27 cellular contexts compared by ENCODE assay signal in genomic region chr17:66898536-66898935, GRCh38.
"Had no signal": no experiment of that assay in that cellular context is flagged by ENCODE, and none has a peak within 500 bp of the region (broad histone marks: within the 10 kb centered on the region; RNA-seq: fewer than 3 reads in every experiment).

No MANE protein-coding gene starts in this region.

- H3K27ac Mint-ChIP-seq: dendritic cell treated with granulocyte-macrophage colony-stimulating factor and Interleukin-4, amounts not matched to agents 40 ng/mL and 50 ng/mL, for 4 days; effector memory CD8-positive, alpha-beta T cell; endodermal cell; mesothelial cell of epicardium had no signal

- H3K4me3 Mint-ChIP-seq: dendritic cell treated with granulocyte-macrophage colony-stimulating factor and Interleukin-4, amounts not matched to agents 40 ng/mL and 50 ng/mL, for 4 days; effector memory CD8-positive, alpha-beta T cell; endodermal cell; mesothelial cell of epicardium had no signal

- FAIRE-seq: endometrium, islet of Langerhans, keratinocyte had no signal

- H3K4me1 ChIP-seq: colonic mucosa, esophagus squamous epithelium, gastrocnemius medialis, heart right ventricle, left lung had no signal

- H3K27me3 ChIP-seq: colonic mucosa, gastrocnemius medialis, left lung had no signal

- H3K4me3 ChIP-seq: colonic mucosa, esophagus squamous epithelium, gastrocnemius medialis, heart right ventricle, left lung, lower lobe of right lung, mucosa of descending colon had no signal

- H3K9me3 ChIP-seq: colonic mucosa, esophagus squamous epithelium, gastrocnemius medialis, heart right ventricle, left lung, lower lobe of right lung, mucosa of descending colon had no signal

- H3K9me3 Mint-ChIP-seq: dendritic cell treated with granulocyte-macrophage colony-stimulating factor and Interleukin-4, amounts not matched to agents 40 ng/mL and 50 ng/mL, for 4 days; effector memory CD8-positive, alpha-beta T cell; endodermal cell; mesothelial cell of epicardium had no signal

- H3K36me3 Mint-ChIP-seq: mesothelial cell of epicardium had no signal

- H3K36me3 ChIP-seq: colonic mucosa, esophagus squamous epithelium, gastrocnemius medialis, heart right ventricle, left lung, lower lobe of right lung had no signal

- H3K27ac ChIP-seq: colonic mucosa, epithelial cell of prostate, esophagus squamous epithelium, gastrocnemius medialis, heart right ventricle, left lung, lower lobe of right lung had no signal

- ATAC-seq: effector memory CD8-positive, alpha-beta T cell; esophagus mucosa; gastrocnemius medialis; left cardiac atrium; left lung; left ventricle myocardium superior; mucosa of descending colon had no signal

- DNase-seq: colonic mucosa; cortex of kidney; effector CD8-positive, alpha-beta T cell; effector memory CD8-positive, alpha-beta T cell; endodermal cell; erythroblast; esophagus squamous epithelium; foreskin fibroblast; foreskin melanocyte; gastrocnemius medialis; glutamatergic neuron; head of caudate nucleus; heart right ventricle; hippocampal formation; left cardiac atrium; left lung; left ventricle myocardium superior; lower lobe of right lung; mesenchymal stem cell; mucosa of descending colon had no signal
